Comparison of ENCODE assay signal across 29 cellular contexts in the genomic region with DNA sequence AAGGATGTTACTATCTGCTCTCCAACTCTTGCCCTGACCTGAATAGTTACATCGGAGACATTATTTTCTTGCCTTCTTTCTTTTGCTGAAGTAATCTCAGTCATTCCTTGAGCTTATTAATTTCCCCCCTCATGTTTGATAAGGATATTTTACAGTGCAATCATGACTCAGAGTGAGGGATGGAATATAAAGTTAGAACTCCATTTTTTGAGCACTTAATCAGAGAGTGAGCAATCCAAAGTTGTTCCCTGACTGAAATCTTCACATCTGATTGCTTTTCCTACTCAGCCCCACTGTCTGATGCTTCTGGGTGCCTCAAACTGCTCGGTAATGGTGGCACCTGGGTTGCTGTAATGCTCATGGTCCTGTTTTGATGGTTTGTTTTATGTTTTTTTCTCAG.
"Had no signal": no experiment of that assay in that cellular context is flagged by ENCODE, and none has a peak within 500 bp of the region (broad histone marks: within the 10 kb centered on the region; RNA-seq: fewer than 3 reads in every experiment).

No MANE protein-coding gene starts in this region.

- H3K36me3 ChIP-seq: stomach, suprapubic skin, thoracic aorta, thyroid gland, tibial artery, tibial nerve, transverse colon, upper lobe of left lung, upper lobe of right lung, uterus, vagina had no signal

- ATAC-seq: stimulated activated effector memory CD8-positive, alpha-beta T cell treated with anti-CD3 and anti-CD28 coated beads, Interleukin-12 subunit alpha, Interleukin-12 subunit beta, amount 100 ng/mL, for 72 hours; stimulated activated memory B cell treated with anti-CD40 and anti-IgM and Interleukin-4, amounts not matched to agents 10 μg/mL and 1 μg/mL and 100 μg/mL, for 72 hours; stimulated activated naive B cell treated with anti-CD40 and anti-IgM and Interleukin-4, amounts not matched to agents 10 μg/mL and 1 μg/mL and 100 μg/mL, for 72 hours; stimulated activated naive CD8-positive, alpha-beta T cell treated with anti-CD3 and anti-CD28 coated beads, Interleukin-15, amount 100 ng/mL, for 72 hours; stimulated activated naive CD8-positive, alpha-beta T cell treated with anti-CD3 and anti-CD28 coated beads, Interleukin-15, Interleukin-2, amounts not matched to agents 100 U/mL and 50 U/mL, for 24 hours; upper lobe of right lung had no signal

- H3K27me3 Mint-ChIP-seq: stimulated activated memory B cell treated with anti-CD40 and anti-IgM and Interleukin-4, amounts not matched to agents 10 μg/mL and 1 μg/mL and 100 μg/mL, for 72 hours; stimulated activated naive B cell treated with anti-CD40 and anti-IgM and Interleukin-4, amounts not matched to agents 10 μg/mL and 1 μg/mL and 100 μg/mL, for 72 hours had no signal

- DNase-seq: stimulated activated CD4-positive, alpha-beta T cell treated with anti-CD3 and anti-CD28 coated beads, Interleukin-2, amount 100 ng/mL, for 48 hours; stimulated activated CD4-positive, alpha-beta T cell treated with anti-CD3 and anti-CD28 coated beads, Interleukin-4, amount 100 ng/mL, for 1 hour; stimulated activated CD4-positive, alpha-beta T cell treated with anti-CD3 and anti-CD28 coated beads, Interleukin-4, amount 100 ng/mL, for 24 hours; stimulated activated CD4-positive, alpha-beta T cell treated with anti-CD3 and anti-CD28 coated beads, Interleukin-4, amount 100 ng/mL, for 4 hours; stimulated activated CD8-positive, alpha-beta memory T cell treated with anti-CD3 and anti-CD28 coated beads, Interleukin-4, amount 100 ng/mL, for 48 hours; stimulated activated naive B cell treated with anti-CD40 and anti-IgM and Interleukin-4, amounts not matched to agents 10 μg/mL and 1 μg/mL and 100 μg/mL, for 72 hours; stimulated activated naive CD4-positive, alpha-beta T cell; stimulated activated naive CD4-positive, alpha-beta T cell treated with Interleukin-2 at 50 U/mL for 16 hours; stimulated activated naive CD8-positive, alpha-beta T cell treated with anti-CD3 and anti-CD28 coated beads, Interleukin-15, amount 100 ng/mL, for 72 hours; stimulated activated naive CD8-positive, alpha-beta T cell treated with anti-CD3 and anti-CD28 coated beads, Interleukin-15, Interleukin-2, amounts not matched to agents 100 U/mL and 50 U/mL, for 24 hours; stomach; substantia nigra; testis; thyroid gland; tibial artery; transverse colon; trophoblast cell; upper lobe of left lung; upper lobe of right lung; uterus had no signal

- H3K36me3 Mint-ChIP-seq: stimulated activated effector memory CD8-positive, alpha-beta T cell treated with anti-CD3 and anti-CD28 coated beads, Interleukin-12 subunit alpha, Interleukin-12 subunit beta, amount 100 ng/mL, for 72 hours; stimulated activated memory B cell treated with anti-CD40 and anti-IgM and Interleukin-4, amounts not matched to agents 10 μg/mL and 1 μg/mL and 100 μg/mL, for 72 hours; stimulated activated naive B cell treated with anti-CD40 and anti-IgM and Interleukin-4, amounts not matched to agents 10 μg/mL and 1 μg/mL and 100 μg/mL, for 72 hours; type B pancreatic cell had no signal

- H3K9me3 ChIP-seq: stomach, suprapubic skin, testis, thoracic aorta, thyroid gland, tibial artery, tibial nerve, transverse colon, upper lobe of left lung, upper lobe of right lung, uterus, vagina had no signal

- H3K27ac Mint-ChIP-seq: stimulated activated effector memory CD8-positive, alpha-beta T cell treated with anti-CD3 and anti-CD28 coated beads, Interleukin-12 subunit alpha, Interleukin-12 subunit beta, amount 100 ng/mL, for 72 hours; stimulated activated memory B cell treated with anti-CD40 and anti-IgM and Interleukin-4, amounts not matched to agents 10 μg/mL and 1 μg/mL and 100 μg/mL, for 72 hours; stimulated activated naive B cell treated with anti-CD40 and anti-IgM and Interleukin-4, amounts not matched to agents 10 μg/mL and 1 μg/mL and 100 μg/mL, for 72 hours; stimulated activated naive CD8-positive, alpha-beta T cell treated with anti-CD3 and anti-CD28 coated beads, Interleukin-15, Interleukin-2, amounts not matched to agents 100 ng/mL and 50 ng/mL, for 24 hours; type B pancreatic cell had no signal

- H3K27me3 ChIP-seq: suprapubic skin, testis, thyroid gland, tibial artery, tibial nerve, transverse colon, upper lobe of left lung, upper lobe of right lung, uterus, vagina had no signal

- H3K4me3 Mint-ChIP-seq: stimulated activated effector memory CD8-positive, alpha-beta T cell treated with anti-CD3 and anti-CD28 coated beads, Interleukin-12 subunit alpha, Interleukin-12 subunit beta, amount 100 ng/mL, for 72 hours; stimulated activated memory B cell treated with anti-CD40 and anti-IgM and Interleukin-4, amounts not matched to agents 10 μg/mL and 1 μg/mL and 100 μg/mL, for 72 hours; stimulated activated naive B cell treated with anti-CD40 and anti-IgM and Interleukin-4, amounts not matched to agents 10 μg/mL and 1 μg/mL and 100 μg/mL, for 72 hours; stimulated activated naive CD8-positive, alpha-beta T cell treated with anti-CD3 and anti-CD28 coated beads, Interleukin-15, amount 100 ng/mL, for 72 hours; stimulated activated naive CD8-positive, alpha-beta T cell treated with anti-CD3 and anti-CD28 coated beads, Interleukin-15, Interleukin-2, amounts not matched to agents 100 ng/mL and 50 ng/mL, for 24 hours; type B pancreatic cell had no signal

- H3K9me3 Mint-ChIP-seq: stimulated activated effector memory CD8-positive, alpha-beta T cell treated with anti-CD3 and anti-CD28 coated beads, Interleukin-12 subunit alpha, Interleukin-12 subunit beta, amount 100 ng/mL, for 72 hours; stimulated activated naive CD8-positive, alpha-beta T cell treated with anti-CD3 and anti-CD28 coated beads, Interleukin-15, Interleukin-2, amounts not matched to agents 100 ng/mL and 50 ng/mL, for 24 hours had no signal

- H3K4me3 ChIP-seq: stomach, suprapubic skin, testis, thoracic aorta, thyroid gland, tibial artery, tibial nerve, transverse colon, upper lobe of left lung, upper lobe of right lung, uterus, vagina had no signal

- H3K27ac ChIP-seq: stomach, suprapubic skin, testis, thoracic aorta, thyroid gland, tibial artery, tibial nerve, transverse colon, upper lobe of left lung, upper lobe of right lung, uterus, vagina had no signal

- FAIRE-seq: urothelium cell line had no signal

- H3K4me1 Mint-ChIP-seq: stimulated activated effector memory CD8-positive, alpha-beta T cell treated with anti-CD3 and anti-CD28 coated beads, Interleukin-12 subunit alpha, Interleukin-12 subunit beta, amount 100 ng/mL, for 72 hours; stimulated activated memory B cell treated with anti-CD40 and anti-IgM and Interleukin-4, amounts not matched to agents 10 μg/mL and 1 μg/mL and 100 μg/mL, for 72 hours; stimulated activated naive B cell treated with anti-CD40 and anti-IgM and Interleukin-4, amounts not matched to agents 10 μg/mL and 1 μg/mL and 100 μg/mL, for 72 hours; stimulated activated naive CD8-positive, alpha-beta T cell treated with anti-CD3 and anti-CD28 coated beads, Interleukin-15, amount 100 ng/mL, for 72 hours had no signal
